8 cellular contexts compared by ENCODE assay signal in the genomic region with DNA sequence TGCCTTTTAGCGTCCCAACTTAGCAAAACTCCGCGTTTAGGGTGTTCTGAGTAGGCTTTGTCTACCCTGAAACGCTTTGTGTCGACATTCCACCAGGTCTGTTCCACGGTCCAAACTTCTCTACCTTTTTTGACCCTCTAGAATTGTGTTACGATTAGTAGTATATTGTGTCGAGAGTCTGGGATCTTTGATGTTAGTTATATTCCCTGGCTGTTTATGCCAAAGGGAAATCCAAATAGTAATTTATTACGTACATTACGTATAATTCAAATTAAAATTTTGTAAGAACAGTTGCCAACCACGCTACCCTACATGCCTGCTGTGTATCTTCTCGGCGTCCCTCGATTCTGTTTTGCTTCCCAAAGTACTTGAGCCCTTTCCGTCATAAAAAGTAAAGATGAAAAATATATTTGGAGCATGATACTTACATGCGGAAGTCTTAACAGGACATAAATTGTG. TPM values are rescaled to one million over a fixed set of nuclear protein-coding genes. Genes with fewer than 3 reads are reported as not detected.
A peak's percentile ranks its signal among the peaks of the same experiment; 100 is the strongest.
DNase-seq lines count a peak whose midpoint lies in the region; ATAC-seq and TF ChIP-seq lines count a peak whose summit lies in the region.

No MANE protein-coding gene starts in this region.

- H2AFZ ChIP-seq in osteoblast (ENCODE audit: low read length), result peak overlapping the region; percentile 99

- peak; percentile 57 for DNase-seq in NCI-H82 (lab: John Stamatoyannopoulos, UW)
- no peak for DNase-seq in NCI-H82 treated with DMSO at 0.1 percent for 48 hours (lab: John Stamatoyannopoulos, UW; ENCODE audit: unreplicated experiment)
- no peak for DNase-seq in SK-N-MC (ENCODE audit: low read depth, low spot score)
- DNase-seq in erythroblast (lab: John Stamatoyannopoulos, UW), result peak; percentile 66 to 79
- no peak for DNase-seq in osteoblast (ENCODE audit: insufficient read length, low spot score, missing footprints)
- DNase-seq in iPS-NIHi7 (ENCODE audit: extremely low spot score), result no peak
- DNase-seq in activated CD4-positive, alpha-beta T cell treated with anti-CD3 and anti-CD28 coated beads for 4 hours, result no peak

- no peaks in the 10 kb centered on the region for H3K36me3 ChIP-seq in SK-N-MC (ENCODE audit: insufficient read depth, low read length)
- no peaks in the 10 kb centered on the region for H3K36me3 ChIP-seq in osteoblast (ENCODE audit: insufficient read depth, low read length)

- peak overlapping the region; percentile 91 for H3K9ac ChIP-seq in SK-N-MC (ENCODE audit: insufficient read length)

- peaks cover 31% of the 10 kb centered on the region for H3K4me1 ChIP-seq in osteoblast (ENCODE audit: insufficient read depth, low read length)

- peak; percentile 7 for TF ChIP-seq POLR2A in erythroblast (IDR thresholded peaks at IDR 0.05; ENCODE audit: low read length)

- H3K27me3 ChIP-seq in osteoblast (ENCODE audit: insufficient read depth, low read length), result no peaks in the 10 kb centered on the region

- H3K4me3 ChIP-seq in SK-N-MC (peak overlapping the region; percentile 91), osteoblast (ENCODE audit: insufficient read depth, low read length) (peak overlapping the region; percentile 85)

- H3K79me2 ChIP-seq in osteoblast (ENCODE audit: insufficient read depth, low read length), result peaks cover 41% of the 10 kb centered on the region

- peaks cover 4% of the 10 kb centered on the region for H4K20me1 ChIP-seq in osteoblast (ENCODE audit: insufficient read depth, low read length)

- H3K9me3 ChIP-seq in SK-N-MC (ENCODE audit: low read depth, low read length) (no peaks in the 10 kb centered on the region), osteoblast (ENCODE audit: low read depth, low read length) (no peaks in the 10 kb centered on the region)

- TF ChIP-seq CTCF in osteoblast (IDR thresholded peaks at IDR 0.05; ENCODE audit: extremely low read depth, low read depth, low read length), result no peak

- no peak for ATAC-seq in HG03439 (IDR thresholded peaks at IDR 0.05; ENCODE audit: unreplicated experiment)

- peak overlapping the region; percentile 95 for H3K4me2 ChIP-seq in osteoblast (ENCODE audit: insufficient read depth, low read length)

- H3K27ac ChIP-seq in SK-N-MC (peak overlapping the region; percentile 91), osteoblast (ENCODE audit: low read depth, low read length) (peak overlapping the region; percentile 91)

RNA-seq across cellular contexts. Expression of a gene that starts 0.5 kb away (rescaled TPM):
- total RNA-seq in osteoblast, result 10.3 and 14.8 TPM in 2 replicates

Comparison
In these comparisons a context has a peak if more than half of its experiments do, and no peak if none do; other contexts are left out.
1. DNase-seq: peak in NCI-H82 (single experiment) and erythroblast (2 of 2); none in NCI-H82 treated with DMSO at 0.1 percent for 48 hours (single experiment), SK-N-MC (single experiment), osteoblast (single experiment), iPS-NIHi7 (single experiment) and activated CD4-positive, alpha-beta T cell treated with anti-CD3 and anti-CD28 coated beads for 4 hours (0 of 2).